Comparison of ENCODE assay signal across 2 cellular contexts in genomic region chr20:50226093-50226974, GRCh38.
TF ChIP-seq lines count a peak whose summit lies in the region.

No MANE protein-coding gene starts in this region.

TF ChIP-seq in IMR-90, 13 proteins besides CTCF, POLR2A, EP300 and RAD21 (continued from another document):
- TF ChIP-seq CEBPB (IDR thresholded peaks at IDR 0.05; ENCODE audit: low read depth, low read length) (0 out of 2 replicates have a peak, but pooled peaks have one; percentile 5), ELK1 (IDR thresholded peaks at IDR 0.05; ENCODE audit: borderline replicate concordance, low read depth, low read length) (no peak), MAZ (IDR thresholded peaks at IDR 0.05; ENCODE audit: borderline replicate concordance, low read depth, low read length) (peak; percentile 40; the same call in 1 of the 2 replicates), USF2 (IDR thresholded peaks at IDR 0.05; ENCODE audit: low read depth, low read length) (no peak)

TF ChIP-seq in K562, 482 proteins besides CTCF, POLR2A, EP300 and RAD21 (continued from another document and continues in another):
- no peak for TF ChIP-seq POLR2G (IDR thresholded peaks at IDR 0.05; ENCODE audit: low read depth, low read length)
- TF ChIP-seq, protein P1, sequence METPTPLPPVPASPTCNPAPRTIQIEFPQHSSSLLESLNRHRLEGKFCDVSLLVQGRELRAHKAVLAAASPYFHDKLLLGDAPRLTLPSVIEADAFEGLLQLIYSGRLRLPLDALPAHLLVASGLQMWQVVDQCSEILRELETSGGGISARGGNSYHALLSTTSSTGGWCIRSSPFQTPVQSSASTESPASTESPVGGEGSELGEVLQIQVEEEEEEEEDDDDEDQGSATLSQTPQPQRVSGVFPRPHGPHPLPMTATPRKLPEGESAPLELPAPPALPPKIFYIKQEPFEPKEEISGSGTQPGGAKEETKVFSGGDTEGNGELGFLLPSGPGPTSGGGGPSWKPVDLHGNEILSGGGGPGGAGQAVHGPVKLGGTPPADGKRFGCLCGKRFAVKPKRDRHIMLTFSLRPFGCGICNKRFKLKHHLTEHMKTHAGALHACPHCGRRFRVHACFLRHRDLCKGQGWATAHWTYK (CRISPR knock-in tag; IDR thresholded peaks at IDR 0.05) = no peak
- no peak for TF ChIP-seq HCFC1 (IDR thresholded peaks at IDR 0.05; ENCODE audit: low read depth, low read length)
- no peak for TF ChIP-seq ZNF668 (CRISPR knock-in tag; IDR thresholded peaks at IDR 0.05)
- no peak for TF ChIP-seq GTF2A2 (tag; IDR thresholded peaks at IDR 0.05)
- peak; percentile 82 for TF ChIP-seq RBM25 (IDR thresholded peaks at IDR 0.05; ENCODE audit: low read depth, low read length, severe bottlenecking)
- TF ChIP-seq CBX2 (IDR thresholded peaks at IDR 0.05; ENCODE audit: insufficient read depth, low read length, poor library complexity, severe bottlenecking) = no peak
- TF ChIP-seq RAD51 (IDR thresholded peaks at IDR 0.05; ENCODE audit: borderline replicate concordance, low read depth) = no peak
- TF ChIP-seq MAZ (CRISPR knock-in tag; conservative IDR thresholded peaks at IDR 0.05 in 1 of 2, IDR thresholded peaks at IDR 0.05 in 1 of 2) = no peak
- TF ChIP-seq SMARCA5 (IDR thresholded peaks at IDR 0.05) = peak; percentile 93
- no peak for TF ChIP-seq SP1 (CRISPR knock-in tag; IDR thresholded peaks at IDR 0.05)
- TF ChIP-seq, protein P2, sequence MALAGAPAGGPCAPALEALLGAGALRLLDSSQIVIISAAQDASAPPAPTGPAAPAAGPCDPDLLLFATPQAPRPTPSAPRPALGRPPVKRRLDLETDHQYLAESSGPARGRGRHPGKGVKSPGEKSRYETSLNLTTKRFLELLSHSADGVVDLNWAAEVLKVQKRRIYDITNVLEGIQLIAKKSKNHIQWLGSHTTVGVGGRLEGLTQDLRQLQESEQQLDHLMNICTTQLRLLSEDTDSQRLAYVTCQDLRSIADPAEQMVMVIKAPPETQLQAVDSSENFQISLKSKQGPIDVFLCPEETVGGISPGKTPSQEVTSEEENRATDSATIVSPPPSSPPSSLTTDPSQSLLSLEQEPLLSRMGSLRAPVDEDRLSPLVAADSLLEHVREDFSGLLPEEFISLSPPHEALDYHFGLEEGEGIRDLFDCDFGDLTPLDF (CRISPR knock-in tag; IDR thresholded peaks at IDR 0.05) = no peak
- TF ChIP-seq, protein P3, sequence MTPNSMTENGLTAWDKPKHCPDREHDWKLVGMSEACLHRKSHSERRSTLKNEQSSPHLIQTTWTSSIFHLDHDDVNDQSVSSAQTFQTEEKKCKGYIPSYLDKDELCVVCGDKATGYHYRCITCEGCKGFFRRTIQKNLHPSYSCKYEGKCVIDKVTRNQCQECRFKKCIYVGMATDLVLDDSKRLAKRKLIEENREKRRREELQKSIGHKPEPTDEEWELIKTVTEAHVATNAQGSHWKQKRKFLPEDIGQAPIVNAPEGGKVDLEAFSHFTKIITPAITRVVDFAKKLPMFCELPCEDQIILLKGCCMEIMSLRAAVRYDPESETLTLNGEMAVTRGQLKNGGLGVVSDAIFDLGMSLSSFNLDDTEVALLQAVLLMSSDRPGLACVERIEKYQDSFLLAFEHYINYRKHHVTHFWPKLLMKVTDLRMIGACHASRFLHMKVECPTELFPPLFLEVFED (CRISPR knock-in tag; conservative IDR thresholded peaks at IDR 0.05) = no peak
- no peak for TF ChIP-seq NCOA4 (IDR thresholded peaks at IDR 0.05; ENCODE audit: partially characterized antibody)
- no peak for TF ChIP-seq TEAD4 (IDR thresholded peaks at IDR 0.05; ENCODE audit: low read length)
- TF ChIP-seq TEAD4 (CRISPR knock-in tag; IDR thresholded peaks at IDR 0.05; ENCODE audit: borderline replicate concordance) = no peak
- peak; percentile 81 for TF ChIP-seq EGR1 (conservative IDR thresholded peaks at IDR 0.05)
- TF ChIP-seq SREBF1 (IDR thresholded peaks at IDR 0.05; ENCODE audit: borderline replicate concordance, low read depth, low read length) = no peak
- no peak for TF ChIP-seq ZBTB7A (IDR thresholded peaks at IDR 0.05; ENCODE audit: borderline replicate concordance, control insufficient read depth, low read depth, low read length)
- TF ChIP-seq FOXO4 (CRISPR knock-in tag; IDR thresholded peaks at IDR 0.05) = no peak
- no peak for TF ChIP-seq HMG20B (CRISPR knock-in tag; IDR thresholded peaks at IDR 0.05)
- TF ChIP-seq PHF8 (IDR thresholded peaks at IDR 0.05; ENCODE audit: borderline replicate concordance, low read length) = no peak
- TF ChIP-seq NR2C2 (CRISPR knock-in tag; IDR thresholded peaks at IDR 0.05) = no peak
- TF ChIP-seq NR2C2 (tag; IDR thresholded peaks at IDR 0.05) = no peak
- no peak for TF ChIP-seq MCM3 (IDR thresholded peaks at IDR 0.05)
- no peak for TF ChIP-seq ZNF512 (tag; IDR thresholded peaks at IDR 0.05)
- no peak for TF ChIP-seq SNIP1 (IDR thresholded peaks at IDR 0.05; ENCODE audit: low read depth)
- TF ChIP-seq MTA3 (IDR thresholded peaks at IDR 0.05; ENCODE audit: borderline replicate concordance) = no peak
- no peak for TF ChIP-seq TRIM25 (IDR thresholded peaks at IDR 0.05; ENCODE audit: borderline replicate concordance)
- no peak for TF ChIP-seq ZNF347 (CRISPR knock-in tag; IDR thresholded peaks at IDR 0.05; ENCODE audit: low read depth)
- no peak for TF ChIP-seq PREB (CRISPR knock-in tag; IDR thresholded peaks at IDR 0.05)
- TF ChIP-seq POLR3G (IDR thresholded peaks at IDR 0.05; ENCODE audit: extremely low read depth, insufficient read length, insufficient replicate concordance) = no peak
- peak; percentile 74; the same call in 1 of the 2 replicates for TF ChIP-seq HDAC2 (IDR thresholded peaks at IDR 0.05)
- TF ChIP-seq JUN (IDR thresholded peaks at IDR 0.05; ENCODE audit: borderline replicate concordance, low read depth, low read length) = 0 out of 2 replicates have a peak, but pooled peaks have one; percentile 12
- TF ChIP-seq JUN (CRISPR knock-in tag; IDR thresholded peaks at IDR 0.05; ENCODE audit: borderline replicate concordance) = no peak
- no peak for TF ChIP-seq ZNF263 (CRISPR knock-in tag; IDR thresholded peaks at IDR 0.05; ENCODE audit: borderline replicate concordance)
- TF ChIP-seq KDM4B (IDR thresholded peaks at IDR 0.05; ENCODE audit: borderline replicate concordance in 2 of 2, low read depth in 1 of 2) = no peak
- no peak for TF ChIP-seq FOXK1 (CRISPR knock-in tag; IDR thresholded peaks at IDR 0.05; ENCODE audit: borderline replicate concordance)
- no peak for TF ChIP-seq ZBTB12 (CRISPR knock-in tag; IDR thresholded peaks at IDR 0.05)
- no peak for TF ChIP-seq PHF21A (IDR thresholded peaks at IDR 0.05; ENCODE audit: borderline replicate concordance, low read depth)
- no peak for TF ChIP-seq ZBTB40 (IDR thresholded peaks at IDR 0.05)
- no peak for TF ChIP-seq ZBTB40 (CRISPR knock-in tag; IDR thresholded peaks at IDR 0.05)
- TF ChIP-seq HMG20A (CRISPR knock-in tag; conservative IDR thresholded peaks at IDR 0.05) = no peak
